Comparison of ENCODE assay signal across 25 cellular contexts in genomic region chrX:40323977-40324376, GRCh38.
"Had no signal": no experiment of that assay in that cellular context is flagged by ENCODE, and none has a peak within 500 bp of the region (broad histone marks: within the 10 kb centered on the region; RNA-seq: fewer than 3 reads in every experiment).

No MANE protein-coding gene starts in this region.

- DNase-seq: activated CD4-positive, alpha-beta T cell treated with anti-CD3 and anti-CD28 coated beads for 1 hour; activated CD4-positive, alpha-beta T cell treated with anti-CD3 and anti-CD28 coated beads for 4 hours; activated CD4-positive, alpha-beta T cell treated with anti-CD3 and anti-CD28 coated beads, Interleukin-2, amount 10 ng/mL, durations not matched to agents 7 days and 5 days; activated CD4-positive, alpha-beta T cell treated with anti-CD3 and anti-CD28 coated beads, Interleukin-2, amount 50 U/mL, for 4 hours; activated CD8-positive, alpha-beta memory T cell treated with anti-CD3 and anti-CD28 coated beads for 24 hours; activated CD8-positive, alpha-beta T cell treated with anti-CD3 and anti-CD28 coated beads for 36 hours; activated effector memory CD4-positive, alpha-beta T cell treated with Interleukin-2 at 50 U/mL for 16 hours; activated gamma-delta T cell treated with Interleukin-2 at 50 U/mL for 16 hours; activated naive CD4-positive, alpha-beta T cell treated with anti-CD3 and anti-CD28 coated beads, Interleukin-2, amount 50 U/mL, for 16 hours; activated naive CD4-positive, alpha-beta T cell treated with Interleukin-2 at 50 U/mL for 16 hours; activated T-cell treated with anti-CD3 and anti-CD28 coated beads, Interleukin-2, amount 50 U/mL, for 4 hours; amniotic stem cell; anterior cingulate cortex; brain microvascular endothelial cell; effector CD8-positive, alpha-beta T cell; esophagus squamous epithelium; foreskin melanocyte; T-helper 2 cell had no signal

- H3K4me1 Mint-ChIP-seq: activated CD4-positive, alpha-beta T cell treated with anti-CD3 and anti-CD28 coated beads, Interleukin-2, amount 10 ng/mL, durations not matched to agents 7 days and 5 days; activated T-helper 17 cell treated with anti-CD3 and anti-CD28 coated beads, Interleukin-2, amount 50 U/mL, for 72 hours; central memory CD8-positive, alpha-beta T cell had no signal

- H3K36me3 ChIP-seq: brain microvascular endothelial cell, esophagus squamous epithelium, gastroesophageal sphincter had no signal

- H3K27ac ChIP-seq: brain microvascular endothelial cell, epithelial cell of prostate, esophagus squamous epithelium, gastroesophageal sphincter, VCaP had no signal

- H3K9me3 ChIP-seq: esophagus squamous epithelium, gastroesophageal sphincter had no signal

- H3K4me3 Mint-ChIP-seq: activated CD4-positive, alpha-beta T cell treated with anti-CD3 and anti-CD28 coated beads, Interleukin-2, amount 10 ng/mL, durations not matched to agents 7 days and 5 days; activated CD8-positive, alpha-beta T cell treated with anti-CD3 and anti-CD28 coated beads for 36 hours; activated naive CD8-positive, alpha-beta T cell; activated T-cell treated with anti-CD3 and anti-CD28 coated beads, Interleukin-2, amount 50 U/mL, for 4 hours; activated T-helper 17 cell treated with anti-CD3 and anti-CD28 coated beads, Interleukin-2, amount 50 U/mL, for 72 hours; central memory CD8-positive, alpha-beta T cell; WTC11 had no signal

- H3K4me1 ChIP-seq: esophagus squamous epithelium, gastroesophageal sphincter had no signal

- H3K9me3 Mint-ChIP-seq: activated T-helper 17 cell treated with anti-CD3 and anti-CD28 coated beads, Interleukin-2, amount 50 U/mL, for 72 hours had no signal

- H3K27ac Mint-ChIP-seq: activated CD4-positive, alpha-beta T cell treated with anti-CD3 and anti-CD28 coated beads, Interleukin-2, amount 10 ng/mL, durations not matched to agents 7 days and 5 days; activated CD8-positive, alpha-beta T cell treated with anti-CD3 and anti-CD28 coated beads for 36 hours; activated naive CD8-positive, alpha-beta T cell; activated T-helper 17 cell treated with anti-CD3 and anti-CD28 coated beads, Interleukin-2, amount 50 U/mL, for 72 hours; WTC11 had no signal

- H3K27me3 Mint-ChIP-seq: activated CD8-positive, alpha-beta T cell treated with anti-CD3 and anti-CD28 coated beads for 36 hours; activated naive CD8-positive, alpha-beta T cell; activated T-helper 17 cell treated with anti-CD3 and anti-CD28 coated beads, Interleukin-2, amount 50 U/mL, for 72 hours; central memory CD8-positive, alpha-beta T cell had no signal

- H3K36me3 Mint-ChIP-seq: activated naive CD8-positive, alpha-beta T cell had no signal

- ATAC-seq: activated CD8-positive, alpha-beta T cell treated with anti-CD3 and anti-CD28 coated beads for 36 hours; activated T-cell treated with anti-CD3 and anti-CD28 coated beads, Interleukin-2, amount 50 U/mL, for 4 hours; activated T-helper 17 cell treated with anti-CD3 and anti-CD28 coated beads, Interleukin-2, amount 50 U/mL, for 72 hours; gastroesophageal sphincter; WTC11 had no signal

- H3K4me3 ChIP-seq: esophagus squamous epithelium, gastroesophageal sphincter had no signal
